16 cellular contexts compared by ENCODE assay signal in genomic region chr16:53668869-53669268, GRCh38. TPM values are rescaled to one million over a fixed set of nuclear protein-coding genes. Genes with fewer than 3 reads are reported as not detected.
DNase-seq lines count a peak whose midpoint lies in the region; ATAC-seq, FAIRE-seq and TF ChIP-seq lines count a peak whose summit lies in the region.
"Had no signal": no experiment of that assay in that cellular context is flagged by ENCODE, and none has a peak within 500 bp of the region (broad histone marks: within the 10 kb centered on the region; RNA-seq: fewer than 3 reads in every experiment).

No MANE protein-coding gene starts in this region.

- 27 to 28% methylated on average over 2 of the region's 2 CpGs for WGBS in GM23248 (ENCODE audit: low coverage in 1 of 2, low lambda C conversion rate in 2 of 2, missing lambda C conversion rate in 2 of 2), 2 experiments
- WGBS in small intestine, 3 donors = 82 to 91% (median 88%) methylated on average over 2 of the region's 2 CpGs

- H3K36me3 ChIP-seq in GM23248 (ENCODE audit: low read depth) = no peaks in the 10 kb centered on the region
- no peaks in the 10 kb centered on the region for H3K36me3 ChIP-seq in adipocyte (ENCODE audit: control insufficient read depth, insufficient read depth, low read length, severe bottlenecking)
- no peaks in the 10 kb centered on the region for H3K36me3 ChIP-seq in small intestine (ENCODE audit: control insufficient read depth in 2 of 2, insufficient read depth in 2 of 2, low read length in 2 of 2)

- H3K4me1 ChIP-seq in GM23248 (ENCODE audit: insufficient read depth) (peaks cover 52% of the 10 kb centered on the region), adipocyte (ENCODE audit: control insufficient read depth, insufficient read depth, low read length) (peaks cover 49% of the 10 kb centered on the region), small intestine (ENCODE audit: control insufficient read depth in 2 of 2, insufficient read depth in 1 of 2, low read depth in 1 of 2, low read length in 1 of 2) (no peaks in the 10 kb centered on the region)

- H3F3A ChIP-seq in GM23248 (ENCODE audit: insufficient read depth) = peaks cover 32% of the 10 kb centered on the region

- H3K9me3 ChIP-seq in GM23248 (ENCODE audit: low read depth) = no peaks in the 10 kb centered on the region
- H3K9me3 ChIP-seq in adipocyte (ENCODE audit: control insufficient read depth, low read length) = no peaks in the 10 kb centered on the region
- no peaks in the 10 kb centered on the region for H3K9me3 ChIP-seq in small intestine (ENCODE audit: control insufficient read depth, low read depth)

- H2AFZ ChIP-seq in GM23248 = no peak overlapping the region

- no peak for ATAC-seq in GM18909 (IDR thresholded peaks at IDR 0.05; ENCODE audit: poor library complexity, unreplicated experiment)

- H3K27me3 ChIP-seq in GM23248 (replicated peaks; ENCODE audit: insufficient read depth) (no peaks in the 10 kb centered on the region), adipocyte (replicated peaks; ENCODE audit: control insufficient read depth, insufficient read depth, low read length) (no peaks in the 10 kb centered on the region), small intestine (ENCODE audit: control insufficient read depth in 2 of 2, insufficient read depth in 2 of 2, low read length in 2 of 2) (no peaks in the 10 kb centered on the region)

- no peaks in the 10 kb centered on the region for H4K20me1 ChIP-seq in GM23248 (ENCODE audit: insufficient read depth)

- peak; percentile 40 for DNase-seq in GM23248
- DNase-seq in adipocyte (ENCODE audit: low read depth) = no peak
- peak; percentile 6 for DNase-seq in fibroblast of mammary gland (ENCODE audit: low read depth)
- DNase-seq in small intestine = no peak
- DNase-seq in D341Med (ENCODE audit: low spot score) = no peak
- no peak for DNase-seq in stimulated activated CD4-positive, alpha-beta T cell treated with anti-CD3 and anti-CD28 coated beads, Interleukin-4, amount 100 ng/mL, for 24 hours
- DNase-seq: C1 segment of cervical spinal cord; Calu3; CD4-positive, alpha-beta T cell; DMS79; HCEC 1CT; HFFc6 had no signal

- no peaks in the 10 kb centered on the region for H3K79me2 ChIP-seq in GM23248 (ENCODE audit: insufficient read depth)

- in situ Hi-C loops in GM23248 (cut with MboI) = loop anchor here (10.0 kb wide), 1 partner anchor 1266 kb away; the partner anchor contains the start of gene IRX5

- no peak overlapping the region for H3K27ac ChIP-seq in GM23248
- H3K27ac ChIP-seq in small intestine (ENCODE audit: low read depth in 1 of 2, low read length in 1 of 2) = no peak overlapping the region
- H3K27ac ChIP-seq: HL-60 had no signal

- TF ChIP-seq CTCF in fibroblast of mammary gland (conservative IDR thresholded peaks at IDR 0.05; ENCODE audit: control insufficient read depth, insufficient read depth, low read depth, low read length) = no peak

- no peaks in the 10 kb centered on the region for H3K9me2 ChIP-seq in GM23248 (ENCODE audit: insufficient read depth)

- no peak overlapping the region for H3K4me2 ChIP-seq in GM23248 (ENCODE audit: unreplicated experiment)

- peak; percentile 41 for FAIRE-seq in small intestine (lab: Jason Lieb, UNC)
- FAIRE-seq: GM12891, GM19239 had no signal

- H3K4me3 ChIP-seq in GM23248 = no peak overlapping the region
- H3K4me3 ChIP-seq in adipocyte (ENCODE audit: low read length) = no peak overlapping the region
- no peak overlapping the region for H3K4me3 ChIP-seq in fibroblast of mammary gland (ENCODE audit: control insufficient read depth, low read depth, low read length)
- H3K4me3 ChIP-seq in small intestine (ENCODE audit: low read depth in 1 of 2, low read length in 2 of 2) = no peak overlapping the region

- H3K9ac ChIP-seq in GM23248 (no peak overlapping the region), adipocyte (ENCODE audit: low read length) (peak overlapping the region; percentile 57)

RNA-seq across cellular contexts. Expression of gene RPGRIP1L, which starts 34.8 kb away (rescaled TPM):
- 16.3 and 19.0 TPM in 2 replicates for total RNA-seq in GM23248 (2014; rRNA removed; shearing (Covaris generic))
- polyA plus RNA-seq in GM23248 (2016; fragmentation: Nextera tagmentation; extraction: Ambion mirVana) = 16.8 and 17.6 TPM in 2 replicates
- polyA plus RNA-seq in small intestine = 1 to 10 TPM in 1 of 3 donors, under 1 TPM in 2; under 0.01 to 1.5 (median 0.54) TPM

RNA-seq across cellular contexts. Expression of gene FTO, which starts 35.1 kb away (rescaled TPM):
- 99.2 and 118 TPM in 2 replicates for total RNA-seq in GM23248 (2014; rRNA removed; shearing (Covaris generic))
- 84.2 and 85.3 TPM in 2 replicates for polyA plus RNA-seq in GM23248 (2016; fragmentation: Nextera tagmentation; extraction: Ambion mirVana)
- polyA plus RNA-seq in small intestine = 10 to 100 TPM in 1 of 3 donors, 1 to 10 TPM in 2; 5.4 to 18.4 (median 5.9) TPM

Comparison
In these comparisons a context has a peak if more than half of its experiments do, and no peak if none do; other contexts are left out.
1. DNase-seq: peak in GM23248 (single experiment) and fibroblast of mammary gland (single experiment); none in adipocyte (single experiment), small intestine (single experiment), D341Med (single experiment) and stimulated activated CD4-positive, alpha-beta T cell treated with anti-CD3 and anti-CD28 coated beads, Interleukin-4, amount 100 ng/mL, for 24 hours (single experiment).